In genomic region chr14:43548368-43548767, GRCh38 we compare ENCODE assay signal across 1 cellular context.
A peak's percentile ranks its signal among the peaks of the same experiment; 100 is the strongest.
TF ChIP-seq lines count a peak whose summit lies in the region.

No MANE protein-coding gene starts in this region.

TF ChIP-seq in H1, 55 proteins besides CTCF, POLR2A, EP300 and RAD21:
- TF ChIP-seq BCL11A (IDR thresholded peaks at IDR 0.05; ENCODE audit: low read depth in 2 of 2, low read length in 2 of 2) (no peak), SRF (IDR thresholded peaks at IDR 0.05; ENCODE audit: low read depth, low read length) (peak; percentile 91), EZH2 (IDR thresholded peaks at IDR 0.05; ENCODE audit: low read depth, low read length, severe bottlenecking) (no peak)
